ENCODE assay signal across 1 cellular context in the genomic region with DNA sequence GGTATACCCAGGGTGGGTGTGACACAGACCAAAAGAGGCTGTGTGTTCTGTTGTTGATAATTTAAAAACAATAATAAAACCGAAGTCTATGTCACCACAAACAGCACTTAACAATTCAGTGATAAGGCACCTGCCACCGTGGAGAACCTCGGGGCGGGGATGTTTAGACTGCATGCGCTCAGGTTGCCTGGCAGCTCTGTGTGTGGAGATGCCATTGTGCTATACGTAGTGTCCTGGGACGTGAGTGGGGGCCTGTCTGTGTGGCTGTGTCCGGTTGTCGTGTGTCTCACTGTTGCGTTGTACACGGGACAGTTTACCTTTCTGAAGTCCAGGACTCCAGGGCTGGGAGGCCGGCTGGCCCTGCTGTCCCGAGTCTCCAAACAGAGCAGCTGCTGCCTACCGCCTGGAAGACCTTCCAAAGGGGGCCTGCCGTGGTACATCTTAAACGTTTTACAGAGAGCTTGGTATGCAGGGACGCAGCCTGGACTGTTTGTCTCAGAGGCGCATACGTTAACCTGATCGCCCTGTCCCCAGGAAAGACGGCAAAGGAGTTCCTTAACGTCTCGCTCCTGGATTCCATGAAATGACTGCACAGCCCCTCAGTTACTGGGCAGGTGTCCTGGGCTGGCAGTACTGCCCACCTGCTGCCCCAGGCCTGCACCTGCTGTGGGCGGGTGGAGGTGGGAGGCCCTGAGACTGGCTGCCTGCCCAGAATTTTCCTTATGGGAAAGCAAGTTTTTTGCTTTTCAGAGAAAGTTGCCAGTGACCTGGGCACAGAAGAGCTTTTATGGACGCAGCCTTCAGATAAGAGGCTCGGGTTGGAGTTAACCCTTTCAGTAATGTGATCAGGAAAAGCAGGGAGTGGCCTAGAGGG.
TF ChIP-seq lines count a peak whose summit lies in the region.

No MANE protein-coding gene starts in this region.

TF ChIP-seq in HEK293, 187 proteins besides CTCF, POLR2A, EP300 and RAD21 (continued from another document):
- TF ChIP-seq KLF10 (tag by site-specific recombination; IDR thresholded peaks at IDR 0.05) = no peak
- TF ChIP-seq MYNN (tag by site-specific recombination; IDR thresholded peaks at IDR 0.05; ENCODE audit: borderline replicate concordance) = no peak
- TF ChIP-seq ZIC2 (tag by site-specific recombination; IDR thresholded peaks at IDR 0.05) = peak; percentile 56
- TF ChIP-seq, protein P1, sequence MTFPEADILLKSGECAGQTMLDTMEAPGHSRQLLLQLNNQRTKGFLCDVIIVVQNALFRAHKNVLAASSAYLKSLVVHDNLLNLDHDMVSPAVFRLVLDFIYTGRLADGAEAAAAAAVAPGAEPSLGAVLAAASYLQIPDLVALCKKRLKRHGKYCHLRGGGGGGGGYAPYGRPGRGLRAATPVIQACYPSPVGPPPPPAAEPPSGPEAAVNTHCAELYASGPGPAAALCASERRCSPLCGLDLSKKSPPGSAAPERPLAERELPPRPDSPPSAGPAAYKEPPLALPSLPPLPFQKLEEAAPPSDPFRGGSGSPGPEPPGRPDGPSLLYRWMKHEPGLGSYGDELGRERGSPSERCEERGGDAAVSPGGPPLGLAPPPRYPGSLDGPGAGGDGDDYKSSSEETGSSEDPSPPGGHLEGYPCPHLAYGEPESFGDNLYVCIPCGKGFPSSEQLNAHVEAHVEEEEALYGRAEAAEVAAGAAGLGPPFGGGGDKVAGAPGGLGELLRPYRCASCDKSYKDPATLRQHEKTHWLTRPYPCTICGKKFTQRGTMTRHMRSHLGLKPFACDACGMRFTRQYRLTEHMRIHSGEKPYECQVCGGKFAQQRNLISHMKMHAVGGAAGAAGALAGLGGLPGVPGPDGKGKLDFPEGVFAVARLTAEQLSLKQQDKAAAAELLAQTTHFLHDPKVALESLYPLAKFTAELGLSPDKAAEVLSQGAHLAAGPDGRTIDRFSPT (tag by site-specific recombination; IDR thresholded peaks at IDR 0.05) = no peak
- TF ChIP-seq ZNF549 (tag by site-specific recombination; IDR thresholded peaks at IDR 0.05) = peak; percentile 53
- 0 out of 2 replicates have a peak, but pooled peaks have one; percentile 33 for TF ChIP-seq PRDM6 (tag by site-specific recombination; IDR thresholded peaks at IDR 0.05)
- TF ChIP-seq ZNF221 (tag by site-specific recombination; IDR thresholded peaks at IDR 0.05; ENCODE audit: borderline replicate concordance) = no peak
- peak; percentile 70; the same call in 1 of the 2 replicates for TF ChIP-seq PRDM1 (tag by site-specific recombination; IDR thresholded peaks at IDR 0.05)
- peak; percentile 83; the same call in 1 of the 2 replicates for TF ChIP-seq EGR2 (tag by site-specific recombination; IDR thresholded peaks at IDR 0.05; ENCODE audit: low read depth)
- no peak for TF ChIP-seq ZNF629 (tag by site-specific recombination; IDR thresholded peaks at IDR 0.05)
- peak; percentile 73 for TF ChIP-seq GLIS1 (tag by site-specific recombination; IDR thresholded peaks at IDR 0.05)
- TF ChIP-seq ZNF76 (tag by site-specific recombination; IDR thresholded peaks at IDR 0.05; ENCODE audit: borderline replicate concordance, low read depth) = no peak
- TF ChIP-seq SETDB1 (IDR thresholded peaks at IDR 0.05; ENCODE audit: insufficient read length, low read length) = no peak
TF ChIP-seq in HEK293: peak in this region for 13.
